Comparison of ENCODE assay signal across 37 cellular contexts in genomic region chr2:52608030-52608429, GRCh38.
"Had no signal": no experiment of that assay in that cellular context is flagged by ENCODE, and none has a peak within 500 bp of the region (broad histone marks: within the 10 kb centered on the region; RNA-seq: fewer than 3 reads in every experiment).

No MANE protein-coding gene starts in this region.

- H3K27me3 Mint-ChIP-seq: activated naive CD4-positive, alpha-beta T cell treated with anti-CD3 and anti-CD28 coated beads, Interleukin-2, amount 10 ng/mL, durations not matched to agents 7 days and 5 days; activated naive CD4-positive, alpha-beta T cell treated with anti-CD3 and anti-CD28 coated beads, Interleukin-2, amount 50 U/mL, for 24 hours; activated naive CD8-positive, alpha-beta T cell; activated naive CD8-positive, alpha-beta T cell treated with anti-CD3 and anti-CD28 coated beads for 36 hours; activated naive CD8-positive, alpha-beta T cell treated with anti-CD3 and anti-CD28 coated beads, Interleukin-2, amount 10 ng/mL, durations not matched to agents 7 days and 5 days; activated naive CD8-positive, alpha-beta T cell treated with anti-CD3 and anti-CD28 coated beads, Interleukin-2, amount 50 U/mL, for 24 hours; activated T-cell treated with anti-CD3 and anti-CD28 coated beads, Interleukin-2, amount 50 U/mL, for 24 hours; activated T-helper 17 cell treated with anti-CD3 and anti-CD28 coated beads, Interleukin-2, amount 50 U/mL, for 72 hours; brain; central memory CD8-positive, alpha-beta T cell had no signal

- H3K27ac ChIP-seq: adrenal gland, ascending aorta, body of pancreas, brain microvascular endothelial cell, breast epithelium, cardiac muscle cell had no signal

- H3K4me1 ChIP-seq: adrenal gland, ascending aorta, body of pancreas, breast epithelium had no signal

- H3K4me1 Mint-ChIP-seq: activated naive CD4-positive, alpha-beta T cell treated with anti-CD3 and anti-CD28 coated beads, Interleukin-2, amount 10 ng/mL, durations not matched to agents 7 days and 5 days; activated naive CD4-positive, alpha-beta T cell treated with anti-CD3 and anti-CD28 coated beads, Interleukin-2, amount 50 U/mL, for 24 hours; activated naive CD8-positive, alpha-beta T cell treated with anti-CD3 and anti-CD28 coated beads for 36 hours; activated naive CD8-positive, alpha-beta T cell treated with anti-CD3 and anti-CD28 coated beads, Interleukin-2, amount 10 ng/mL, durations not matched to agents 7 days and 5 days; activated naive CD8-positive, alpha-beta T cell treated with anti-CD3 and anti-CD28 coated beads, Interleukin-2, amount 50 U/mL, for 24 hours; activated T-helper 17 cell treated with anti-CD3 and anti-CD28 coated beads, Interleukin-2, amount 50 U/mL, for 72 hours; central memory CD8-positive, alpha-beta T cell had no signal

- H3K4me3 ChIP-seq: adrenal gland, ascending aorta, body of pancreas, breast epithelium, cardiac muscle cell had no signal

- H3K9me3 Mint-ChIP-seq: activated naive CD4-positive, alpha-beta T cell treated with anti-CD3 and anti-CD28 coated beads, Interleukin-2, amount 50 U/mL, for 24 hours; activated T-helper 1 cell treated with anti-CD3 and anti-CD28 coated beads, Interleukin-12 subunit alpha, Interleukin-12 subunit beta, Interleukin-2, Interleukin-4 antibody, amounts not matched to agents 30 ng/mL and 10 ng/mL and 1 ng/mL, durations not matched to agents 14 hours and 24 hours and 36 hours; activated T-helper 17 cell treated with anti-CD3 and anti-CD28 coated beads, Interleukin-2, amount 50 U/mL, for 72 hours had no signal

- DNase-seq: activated effector memory CD4-positive, alpha-beta T cell treated with anti-CD3 and anti-CD28 coated beads, Interleukin-2, amount 50 U/mL, for 16 hours; activated effector memory CD4-positive, alpha-beta T cell treated with Interleukin-2 at 50 U/mL for 16 hours; activated gamma-delta T cell; activated gamma-delta T cell treated with Interleukin-2 at 50 U/mL for 16 hours; activated naive CD4-positive, alpha-beta T cell; activated naive CD4-positive, alpha-beta T cell treated with anti-CD3 and anti-CD28 coated beads for 36 hours; activated naive CD4-positive, alpha-beta T cell treated with anti-CD3 and anti-CD28 coated beads, Interleukin-2, amount 10 ng/mL, durations not matched to agents 7 days and 5 days; activated naive CD4-positive, alpha-beta T cell treated with anti-CD3 and anti-CD28 coated beads, Interleukin-2, amount 50 U/mL, for 16 hours; activated naive CD4-positive, alpha-beta T cell treated with Interleukin-2 at 50 U/mL for 16 hours; activated naive CD8-positive, alpha-beta T cell treated with anti-CD3 and anti-CD28 coated beads for 36 hours; activated naive CD8-positive, alpha-beta T cell treated with anti-CD3 and anti-CD28 coated beads, Interleukin-2, amount 10 ng/mL, durations not matched to agents 7 days and 5 days; activated naive CD8-positive, alpha-beta T cell treated with anti-CD3 and anti-CD28 coated beads, Interleukin-2, amount 50 U/mL, for 24 hours; activated T-cell treated with anti-CD3 and anti-CD28 coated beads, Interleukin-2, amount 50 U/mL, for 24 hours; activated T-cell treated with anti-CD3 and anti-CD28 coated beads, Interleukin-2, amount 50 U/mL, for 4 hours; activated T-cell treated with anti-CD3 and anti-CD28 coated beads, Interleukin-2, amount 50 U/mL, for 48 hours; activated T-cell treated with anti-CD3 and anti-CD28 coated beads, Interleukin-2, amount 50 U/mL, for 72 hours; adrenal gland; amniotic stem cell; amygdala; anterior cingulate cortex; aorta; body of pancreas; brain microvascular endothelial cell; caudate nucleus; central memory CD4-positive, alpha-beta T cell; cerebellar nuclear complex had no signal

- H3K27me3 ChIP-seq: adrenal gland, ascending aorta, body of pancreas, brain microvascular endothelial cell, breast epithelium, cardiac muscle cell had no signal

- H3K4me3 Mint-ChIP-seq: activated naive CD4-positive, alpha-beta T cell treated with anti-CD3 and anti-CD28 coated beads for 36 hours; activated naive CD4-positive, alpha-beta T cell treated with anti-CD3 and anti-CD28 coated beads, Interleukin-2, amount 10 ng/mL, durations not matched to agents 7 days and 5 days; activated naive CD4-positive, alpha-beta T cell treated with anti-CD3 and anti-CD28 coated beads, Interleukin-2, amount 50 U/mL, for 24 hours; activated naive CD8-positive, alpha-beta T cell; activated naive CD8-positive, alpha-beta T cell treated with anti-CD3 and anti-CD28 coated beads for 36 hours; activated naive CD8-positive, alpha-beta T cell treated with anti-CD3 and anti-CD28 coated beads, Interleukin-2, amount 10 ng/mL, durations not matched to agents 7 days and 5 days; activated naive CD8-positive, alpha-beta T cell treated with anti-CD3 and anti-CD28 coated beads, Interleukin-2, amount 50 U/mL, for 24 hours; activated T-cell treated with anti-CD3 and anti-CD28 coated beads, Interleukin-2, amount 50 U/mL, for 24 hours; activated T-cell treated with anti-CD3 and anti-CD28 coated beads, Interleukin-2, amount 50 U/mL, for 4 hours; activated T-cell treated with anti-CD3 and anti-CD28 coated beads, Interleukin-2, amount 50 U/mL, for 72 hours; activated T-helper 1 cell treated with anti-CD3 and anti-CD28 coated beads, Interleukin-12 subunit alpha, Interleukin-12 subunit beta, Interleukin-2, Interleukin-4 antibody, amounts not matched to agents 30 ng/mL and 10 ng/mL and 1 ng/mL, durations not matched to agents 14 hours and 24 hours and 36 hours; activated T-helper 17 cell treated with anti-CD3 and anti-CD28 coated beads, Interleukin-2, amount 50 U/mL, for 72 hours; brain; central memory CD8-positive, alpha-beta T cell had no signal

- H3K36me3 ChIP-seq: adrenal gland, ascending aorta, brain microvascular endothelial cell, breast epithelium, cardiac muscle cell had no signal

- H3K9me3 ChIP-seq: adrenal gland, ascending aorta, body of pancreas, breast epithelium had no signal

- H3K27ac Mint-ChIP-seq: activated naive CD4-positive, alpha-beta T cell treated with anti-CD3 and anti-CD28 coated beads for 36 hours; activated naive CD4-positive, alpha-beta T cell treated with anti-CD3 and anti-CD28 coated beads, Interleukin-2, amount 10 ng/mL, durations not matched to agents 7 days and 5 days; activated naive CD4-positive, alpha-beta T cell treated with anti-CD3 and anti-CD28 coated beads, Interleukin-2, amount 50 U/mL, for 24 hours; activated naive CD4-positive, alpha-beta T cell treated with anti-CD3 and anti-CD28 coated beads, Interleukin-2, amount 50 U/mL, for 72 hours; activated naive CD8-positive, alpha-beta T cell; activated naive CD8-positive, alpha-beta T cell treated with anti-CD3 and anti-CD28 coated beads for 36 hours; activated naive CD8-positive, alpha-beta T cell treated with anti-CD3 and anti-CD28 coated beads, Interleukin-2, amount 10 ng/mL, durations not matched to agents 7 days and 5 days; activated naive CD8-positive, alpha-beta T cell treated with anti-CD3 and anti-CD28 coated beads, Interleukin-2, amount 50 U/mL, for 24 hours; activated T-cell treated with anti-CD3 and anti-CD28 coated beads, Interleukin-2, amount 50 U/mL, for 24 hours; activated T-cell treated with anti-CD3 and anti-CD28 coated beads, Interleukin-2, amount 50 U/mL, for 72 hours; activated T-helper 1 cell treated with anti-CD3 and anti-CD28 coated beads, Interleukin-12 subunit alpha, Interleukin-12 subunit beta, Interleukin-2, Interleukin-4 antibody, amounts not matched to agents 30 ng/mL and 10 ng/mL and 1 ng/mL, durations not matched to agents 14 hours and 24 hours and 36 hours; activated T-helper 17 cell treated with anti-CD3 and anti-CD28 coated beads, Interleukin-2, amount 50 U/mL, for 72 hours; activated T-helper 2 cell treated with anti-CD3 and anti-CD28 coated beads, Interferon-gamma antibody, Interleukin-2, Interleukin-4, amounts not matched to agents 10 μg/mL and 5 μg/mL and 100 μg/mL, durations not matched to agents 14 hours and 24 hours and 36 hours; brain had no signal

- H3K36me3 Mint-ChIP-seq: activated naive CD4-positive, alpha-beta T cell treated with anti-CD3 and anti-CD28 coated beads, Interleukin-2, amount 10 ng/mL, durations not matched to agents 7 days and 5 days; activated naive CD4-positive, alpha-beta T cell treated with anti-CD3 and anti-CD28 coated beads, Interleukin-2, amount 50 U/mL, for 24 hours; activated naive CD4-positive, alpha-beta T cell treated with anti-CD3 and anti-CD28 coated beads, Interleukin-2, amount 50 U/mL, for 72 hours; activated naive CD8-positive, alpha-beta T cell; activated naive CD8-positive, alpha-beta T cell treated with anti-CD3 and anti-CD28 coated beads for 36 hours; activated naive CD8-positive, alpha-beta T cell treated with anti-CD3 and anti-CD28 coated beads, Interleukin-2, amount 10 ng/mL, durations not matched to agents 7 days and 5 days; brain had no signal

- ATAC-seq: activated naive CD4-positive, alpha-beta T cell treated with anti-CD3 and anti-CD28 coated beads, Interleukin-2, amount 50 U/mL, for 72 hours; activated naive CD8-positive, alpha-beta T cell treated with anti-CD3 and anti-CD28 coated beads, Interleukin-2, amount 50 U/mL, for 24 hours; activated T-cell treated with anti-CD3 and anti-CD28 coated beads, Interleukin-2, amount 50 U/mL, for 4 hours; activated T-cell treated with anti-CD3 and anti-CD28 coated beads, Interleukin-2, amount 50 U/mL, for 72 hours; activated T-helper 17 cell treated with anti-CD3 and anti-CD28 coated beads, Interleukin-2, amount 50 U/mL, for 72 hours; body of pancreas had no signal
